1 cellular context compared by ENCODE assay signal in the genomic region with DNA sequence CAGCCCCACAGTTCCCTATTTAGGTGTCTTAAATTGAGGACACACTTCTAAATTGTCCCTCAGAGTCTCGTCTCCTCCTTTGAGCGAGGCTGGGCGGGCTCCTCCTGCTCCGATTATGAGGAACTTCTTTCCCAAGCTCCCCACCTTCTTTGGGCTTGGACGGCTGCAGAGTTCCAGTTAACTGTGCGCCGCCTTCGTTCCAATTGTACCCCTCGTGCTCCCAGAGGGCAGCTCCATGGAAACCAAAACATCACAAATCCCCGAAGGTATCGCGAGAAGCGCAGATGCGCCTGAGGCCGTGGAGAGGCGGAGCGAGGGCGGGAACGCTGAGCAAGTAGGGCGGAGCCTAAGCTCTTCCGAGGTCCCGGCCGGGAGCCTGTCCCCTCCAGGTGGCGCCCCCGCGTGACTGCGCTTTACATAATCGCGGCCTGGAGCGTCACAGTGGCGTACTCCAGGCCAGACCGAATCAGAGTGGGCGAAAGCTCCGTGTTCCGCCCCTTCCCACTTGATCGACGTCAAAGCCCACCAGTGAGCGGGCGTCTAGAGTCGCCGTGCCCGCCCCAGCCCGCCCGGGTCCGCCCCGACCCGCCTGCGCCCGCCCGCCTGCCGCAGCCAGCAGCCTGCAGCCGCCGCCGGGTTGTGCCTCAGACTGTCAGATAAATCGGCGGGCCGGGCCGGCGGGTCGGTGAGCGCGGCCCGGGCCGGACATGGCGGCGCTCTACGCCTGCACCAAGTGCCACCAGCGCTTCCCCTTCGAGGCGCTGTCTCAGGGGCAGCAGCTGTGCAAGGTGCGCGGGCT.
TF ChIP-seq lines count a peak whose summit lies in the region.

A gene (plus strand): TSS at position 588 of the 799 bp plus-strand sequence. CDS start 120 bp downstream, at position 708.

TF ChIP-seq in HepG2, 621 proteins besides CTCF, POLR2A, EP300 and RAD21 (continued from another document and continues in another):
- no peak for TF ChIP-seq SOX13 (IDR thresholded peaks at IDR 0.05)
- TF ChIP-seq SOX13 (CRISPR knock-in tag; conservative IDR thresholded peaks at IDR 0.05 in 1 of 2, IDR thresholded peaks at IDR 0.05 in 1 of 2), result 0 out of 4 replicates have a peak, but pooled peaks of 1 of the 2 experiments have one; percentile 30
- TF ChIP-seq PPARG (CRISPR knock-in tag; conservative IDR thresholded peaks at IDR 0.05), result no peak
- TF ChIP-seq KLF12 (CRISPR knock-in tag; IDR thresholded peaks at IDR 0.05; ENCODE audit: borderline replicate concordance), result peak; percentile 79
- no peak for TF ChIP-seq GTF3A (CRISPR knock-in tag; conservative IDR thresholded peaks at IDR 0.05)
- TF ChIP-seq, protein P1, sequence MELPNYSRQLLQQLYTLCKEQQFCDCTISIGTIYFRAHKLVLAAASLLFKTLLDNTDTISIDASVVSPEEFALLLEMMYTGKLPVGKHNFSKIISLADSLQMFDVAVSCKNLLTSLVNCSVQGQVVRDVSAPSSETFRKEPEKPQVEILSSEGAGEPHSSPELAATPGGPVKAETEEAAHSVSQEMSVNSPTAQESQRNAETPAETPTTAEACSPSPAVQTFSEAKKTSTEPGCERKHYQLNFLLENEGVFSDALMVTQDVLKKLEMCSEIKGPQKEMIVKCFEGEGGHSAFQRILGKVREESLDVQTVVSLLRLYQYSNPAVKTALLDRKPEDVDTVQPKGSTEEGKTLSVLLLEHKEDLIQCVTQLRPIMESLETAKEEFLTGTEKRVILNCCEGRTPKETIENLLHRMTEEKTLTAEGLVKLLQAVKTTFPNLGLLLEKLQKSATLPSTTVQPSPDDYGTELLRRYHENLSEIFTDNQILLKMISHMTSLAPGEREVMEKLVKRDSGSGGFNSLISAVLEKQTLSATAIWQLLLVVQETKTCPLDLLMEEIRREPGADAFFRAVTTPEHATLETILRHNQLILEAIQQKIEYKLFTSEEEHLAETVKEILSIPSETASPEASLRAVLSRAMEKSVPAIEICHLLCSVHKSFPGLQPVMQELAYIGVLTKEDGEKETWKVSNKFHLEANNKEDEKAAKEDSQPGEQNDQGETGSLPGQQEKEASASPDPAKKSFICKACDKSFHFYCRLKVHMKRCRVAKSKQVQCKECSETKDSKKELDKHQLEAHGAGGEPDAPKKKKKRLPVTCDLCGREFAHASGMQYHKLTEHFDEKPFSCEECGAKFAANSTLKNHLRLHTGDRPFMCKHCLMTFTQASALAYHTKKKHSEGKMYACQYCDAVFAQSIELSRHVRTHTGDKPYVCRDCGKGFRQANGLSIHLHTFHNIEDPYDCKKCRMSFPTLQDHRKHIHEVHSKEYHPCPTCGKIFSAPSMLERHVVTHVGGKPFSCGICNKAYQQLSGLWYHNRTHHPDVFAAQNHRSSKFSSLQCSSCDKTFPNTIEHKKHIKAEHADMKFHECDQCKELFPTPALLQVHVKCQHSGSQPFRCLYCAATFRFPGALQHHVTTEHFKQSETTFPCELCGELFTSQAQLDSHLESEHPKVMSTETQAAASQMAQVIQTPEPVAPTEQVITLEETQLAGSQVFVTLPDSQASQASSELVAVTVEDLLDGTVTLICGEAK (IDR thresholded peaks at IDR 0.05), result no peak
- TF ChIP-seq, protein P1 (CRISPR knock-in tag; IDR thresholded peaks at IDR 0.05), result no peak
- TF ChIP-seq ZNF775 (CRISPR knock-in tag; IDR thresholded peaks at IDR 0.05; ENCODE audit: borderline replicate concordance), result no peak; the same call in 1 of the 2 replicates
- 0 out of 2 replicates have a peak, but pooled peaks have one; percentile 41 for TF ChIP-seq REL (CRISPR knock-in tag; conservative IDR thresholded peaks at IDR 0.05)
- TF ChIP-seq, protein P2, sequence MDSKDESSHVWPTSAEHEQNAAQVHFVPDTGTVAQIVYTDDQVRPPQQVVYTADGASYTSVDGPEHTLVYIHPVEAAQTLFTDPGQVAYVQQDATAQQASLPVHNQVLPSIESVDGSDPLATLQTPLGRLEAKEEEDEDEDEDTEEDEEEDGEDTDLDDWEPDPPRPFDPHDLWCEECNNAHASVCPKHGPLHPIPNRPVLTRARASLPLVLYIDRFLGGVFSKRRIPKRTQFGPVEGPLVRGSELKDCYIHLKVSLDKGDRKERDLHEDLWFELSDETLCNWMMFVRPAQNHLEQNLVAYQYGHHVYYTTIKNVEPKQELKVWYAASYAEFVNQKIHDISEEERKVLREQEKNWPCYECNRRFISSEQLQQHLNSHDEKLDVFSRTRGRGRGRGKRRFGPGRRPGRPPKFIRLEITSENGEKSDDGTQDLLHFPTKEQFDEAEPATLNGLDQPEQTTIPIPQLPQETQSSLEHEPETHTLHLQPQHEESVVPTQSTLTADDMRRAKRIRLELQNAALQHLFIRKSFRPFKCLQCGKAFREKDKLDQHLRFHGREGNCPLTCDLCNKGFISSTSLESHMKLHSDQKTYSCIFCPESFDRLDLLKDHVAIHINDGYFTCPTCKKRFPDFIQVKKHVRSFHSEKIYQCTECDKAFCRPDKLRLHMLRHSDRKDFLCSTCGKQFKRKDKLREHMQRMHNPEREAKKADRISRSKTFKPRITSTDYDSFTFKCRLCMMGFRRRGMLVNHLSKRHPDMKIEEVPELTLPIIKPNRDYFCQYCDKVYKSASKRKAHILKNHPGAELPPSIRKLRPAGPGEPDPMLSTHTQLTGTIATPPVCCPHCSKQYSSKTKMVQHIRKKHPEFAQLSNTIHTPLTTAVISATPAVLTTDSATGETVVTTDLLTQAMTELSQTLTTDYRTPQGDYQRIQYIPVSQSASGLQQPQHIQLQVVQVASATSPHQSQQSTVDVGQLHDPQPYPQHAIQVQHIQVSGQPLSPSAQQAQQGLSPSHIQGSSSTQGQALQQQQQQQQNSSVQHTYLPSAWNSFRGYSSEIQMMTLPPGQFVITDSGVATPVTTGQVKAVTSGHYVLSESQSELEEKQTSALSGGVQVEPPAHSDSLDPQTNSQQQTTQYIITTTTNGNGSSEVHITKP (CRISPR knock-in tag; IDR thresholded peaks at IDR 0.05; ENCODE audit: low read depth), result 0 out of 2 replicates have a peak, but pooled peaks have one; percentile 36
- peak; percentile 12; the same call in 1 of the 2 replicates for TF ChIP-seq RAD51 (IDR thresholded peaks at IDR 0.05; ENCODE audit: borderline replicate concordance)
- peak; percentile 60 for TF ChIP-seq YY1 (IDR thresholded peaks at IDR 0.05; ENCODE audit: insufficient read depth, insufficient replicate concordance, low read depth, low read length)
- TF ChIP-seq, protein P3, sequence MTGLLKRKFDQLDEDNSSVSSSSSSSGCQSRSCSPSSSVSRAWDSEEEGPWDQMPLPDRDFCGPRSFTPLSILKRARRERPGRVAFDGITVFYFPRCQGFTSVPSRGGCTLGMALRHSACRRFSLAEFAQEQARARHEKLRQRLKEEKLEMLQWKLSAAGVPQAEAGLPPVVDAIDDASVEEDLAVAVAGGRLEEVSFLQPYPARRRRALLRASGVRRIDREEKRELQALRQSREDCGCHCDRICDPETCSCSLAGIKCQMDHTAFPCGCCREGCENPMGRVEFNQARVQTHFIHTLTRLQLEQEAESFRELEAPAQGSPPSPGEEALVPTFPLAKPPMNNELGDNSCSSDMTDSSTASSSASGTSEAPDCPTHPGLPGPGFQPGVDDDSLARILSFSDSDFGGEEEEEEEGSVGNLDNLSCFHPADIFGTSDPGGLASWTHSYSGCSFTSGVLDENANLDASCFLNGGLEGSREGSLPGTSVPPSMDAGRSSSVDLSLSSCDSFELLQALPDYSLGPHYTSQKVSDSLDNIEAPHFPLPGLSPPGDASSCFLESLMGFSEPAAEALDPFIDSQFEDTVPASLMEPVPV (CRISPR knock-in tag; IDR thresholded peaks at IDR 0.05), result 0 out of 2 replicates have a peak, but pooled peaks have one; percentile 42
- TF ChIP-seq SATB2 (CRISPR knock-in tag; IDR thresholded peaks at IDR 0.05), result peak; percentile 50; the same call in 1 of the 2 replicates
- TF ChIP-seq BHLHE40 (IDR thresholded peaks at IDR 0.05; ENCODE audit: low read length), result peak; percentile 77
- no peak for TF ChIP-seq ZFP41 (CRISPR knock-in tag; IDR thresholded peaks at IDR 0.05; ENCODE audit: borderline replicate concordance)
- TF ChIP-seq SRSF4 (IDR thresholded peaks at IDR 0.05; ENCODE audit: low read depth, low read length, poor library complexity, severe bottlenecking), result no peak
- TF ChIP-seq, protein P4, sequence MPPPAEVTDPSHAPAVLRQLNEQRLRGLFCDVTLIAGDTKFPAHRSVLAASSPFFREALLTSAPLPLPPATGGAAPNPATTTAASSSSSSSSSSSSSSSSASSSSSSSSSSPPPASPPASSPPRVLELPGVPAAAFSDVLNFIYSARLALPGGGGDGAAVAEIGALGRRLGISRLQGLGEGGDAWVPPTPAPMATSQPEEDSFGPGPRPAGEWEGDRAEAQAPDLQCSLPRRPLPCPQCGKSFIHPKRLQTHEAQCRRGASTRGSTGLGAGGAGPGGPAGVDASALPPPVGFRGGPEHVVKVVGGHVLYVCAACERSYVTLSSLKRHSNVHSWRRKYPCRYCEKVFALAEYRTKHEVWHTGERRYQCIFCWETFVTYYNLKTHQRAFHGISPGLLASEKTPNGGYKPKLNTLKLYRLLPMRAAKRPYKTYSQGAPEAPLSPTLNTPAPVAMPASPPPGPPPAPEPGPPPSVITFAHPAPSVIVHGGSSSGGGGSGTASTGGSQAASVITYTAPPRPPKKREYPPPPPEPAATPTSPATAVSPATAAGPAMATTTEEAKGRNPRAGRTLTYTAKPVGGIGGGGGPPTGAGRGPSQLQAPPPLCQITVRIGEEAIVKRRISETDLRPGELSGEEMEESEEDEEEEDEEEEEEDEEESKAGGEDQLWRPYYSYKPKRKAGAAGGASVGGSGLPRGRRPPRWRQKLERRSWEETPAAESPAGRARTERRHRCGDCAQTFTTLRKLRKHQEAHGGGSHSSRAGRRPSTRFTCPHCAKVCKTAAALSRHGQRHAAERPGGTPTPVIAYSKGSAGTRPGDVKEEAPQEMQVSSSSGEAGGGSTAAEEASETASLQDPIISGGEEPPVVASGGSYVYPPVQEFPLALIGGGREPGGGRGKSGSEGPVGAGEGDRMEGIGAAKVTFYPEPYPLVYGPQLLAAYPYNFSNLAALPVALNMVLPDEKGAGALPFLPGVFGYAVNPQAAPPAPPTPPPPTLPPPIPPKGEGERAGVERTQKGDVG (CRISPR knock-in tag; IDR thresholded peaks at IDR 0.05; ENCODE audit: borderline replicate concordance), result no peak
- TF ChIP-seq HDAC1 (CRISPR knock-in tag; IDR thresholded peaks at IDR 0.05), result peak; percentile 59
- no peak for TF ChIP-seq SRF (IDR thresholded peaks at IDR 0.05; ENCODE audit: low read depth, low read length)
- peak; percentile 90 for TF ChIP-seq HOXA3 (CRISPR knock-in tag; IDR thresholded peaks at IDR 0.05)
- TF ChIP-seq ZNF782 (CRISPR knock-in tag; IDR thresholded peaks at IDR 0.05; ENCODE audit: borderline replicate concordance), result peak; percentile 84; the same call in 1 of the 2 replicates
- TF ChIP-seq, protein P5, sequence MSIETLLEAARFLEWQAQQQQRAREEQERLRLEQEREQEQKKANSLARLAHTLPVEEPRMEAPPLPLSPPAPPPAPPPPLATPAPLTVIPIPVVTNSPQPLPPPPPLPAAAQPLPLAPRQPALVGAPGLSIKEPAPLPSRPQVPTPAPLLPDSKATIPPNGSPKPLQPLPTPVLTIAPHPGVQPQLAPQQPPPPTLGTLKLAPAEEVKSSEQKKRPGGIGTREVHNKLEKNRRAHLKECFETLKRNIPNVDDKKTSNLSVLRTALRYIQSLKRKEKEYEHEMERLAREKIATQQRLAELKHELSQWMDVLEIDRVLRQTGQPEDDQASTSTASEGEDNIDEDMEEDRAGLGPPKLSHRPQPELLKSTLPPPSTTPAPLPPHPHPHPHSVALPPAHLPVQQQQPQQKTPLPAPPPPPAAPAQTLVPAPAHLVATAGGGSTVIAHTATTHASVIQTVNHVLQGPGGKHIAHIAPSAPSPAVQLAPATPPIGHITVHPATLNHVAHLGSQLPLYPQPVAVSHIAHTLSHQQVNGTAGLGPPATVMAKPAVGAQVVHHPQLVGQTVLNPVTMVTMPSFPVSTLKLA (IDR thresholded peaks at IDR 0.05), result peak; percentile 76
- TF ChIP-seq, protein P6, sequence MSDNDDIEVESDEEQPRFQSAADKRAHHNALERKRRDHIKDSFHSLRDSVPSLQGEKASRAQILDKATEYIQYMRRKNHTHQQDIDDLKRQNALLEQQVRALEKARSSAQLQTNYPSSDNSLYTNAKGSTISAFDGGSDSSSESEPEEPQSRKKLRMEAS (IDR thresholded peaks at IDR 0.05), result peak; percentile 97
- TF ChIP-seq PHF8 (CRISPR knock-in tag; IDR thresholded peaks at IDR 0.05), result peak; percentile 70
- TF ChIP-seq KMT2B (CRISPR knock-in tag; IDR thresholded peaks at IDR 0.05), result peak; percentile 70; the same call in 1 of the 2 replicates
- peak; percentile 48; the same call in 1 of the 2 replicates for TF ChIP-seq SPEN (CRISPR knock-in tag; IDR thresholded peaks at IDR 0.05; ENCODE audit: low read depth)
- TF ChIP-seq, protein P7, sequence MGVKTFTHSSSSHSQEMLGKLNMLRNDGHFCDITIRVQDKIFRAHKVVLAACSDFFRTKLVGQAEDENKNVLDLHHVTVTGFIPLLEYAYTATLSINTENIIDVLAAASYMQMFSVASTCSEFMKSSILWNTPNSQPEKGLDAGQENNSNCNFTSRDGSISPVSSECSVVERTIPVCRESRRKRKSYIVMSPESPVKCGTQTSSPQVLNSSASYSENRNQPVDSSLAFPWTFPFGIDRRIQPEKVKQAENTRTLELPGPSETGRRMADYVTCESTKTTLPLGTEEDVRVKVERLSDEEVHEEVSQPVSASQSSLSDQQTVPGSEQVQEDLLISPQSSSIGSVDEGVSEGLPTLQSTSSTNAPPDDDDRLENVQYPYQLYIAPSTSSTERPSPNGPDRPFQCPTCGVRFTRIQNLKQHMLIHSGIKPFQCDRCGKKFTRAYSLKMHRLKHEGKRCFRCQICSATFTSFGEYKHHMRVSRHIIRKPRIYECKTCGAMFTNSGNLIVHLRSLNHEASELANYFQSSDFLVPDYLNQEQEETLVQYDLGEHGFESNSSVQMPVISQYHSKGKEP (CRISPR knock-in tag; IDR thresholded peaks at IDR 0.05), result no peak
- TF ChIP-seq NAIF1 (CRISPR knock-in tag; IDR thresholded peaks at IDR 0.05; ENCODE audit: borderline replicate concordance), result no peak
